Comparison of ENCODE assay signal across 21 cellular contexts in genomic region chr17:55652825-55653224, GRCh38.
"Had no signal": no experiment of that assay in that cellular context is flagged by ENCODE, and none has a peak within 500 bp of the region (broad histone marks: within the 10 kb centered on the region; RNA-seq: fewer than 3 reads in every experiment).

No MANE protein-coding gene starts in this region.

- H3K4me3 ChIP-seq: cardiac muscle cell, gastroesophageal sphincter, heart left ventricle, prostate gland, upper lobe of left lung had no signal

- FAIRE-seq: islet of Langerhans had no signal

- H3K27ac ChIP-seq: cardiac muscle cell, epithelial cell of prostate, gastroesophageal sphincter, heart left ventricle, prostate gland, upper lobe of left lung had no signal

- ATAC-seq: activated naive CD8-positive, alpha-beta T cell treated with anti-CD3 and anti-CD28 coated beads, Interleukin-2, amount 50 U/mL, for 24 hours; gastroesophageal sphincter; heart left ventricle; left ventricle myocardium superior; natural killer cell; stimulated activated naive CD8-positive, alpha-beta T cell treated with anti-CD3 and anti-CD28 coated beads, Interleukin-15, Interleukin-2, amounts not matched to agents 100 U/mL and 50 U/mL, for 24 hours had no signal

- H3K4me1 Mint-ChIP-seq: activated CD4-positive, alpha-beta memory T cell treated with anti-CD3 and anti-CD28 coated beads, Interleukin-2, amount 10 ng/mL, durations not matched to agents 7 days and 5 days; activated CD4-positive, alpha-beta T cell treated with anti-CD3 and anti-CD28 coated beads, Interleukin-2, amount 10 ng/mL, durations not matched to agents 24 days and 14 days; activated naive CD8-positive, alpha-beta T cell treated with anti-CD3 and anti-CD28 coated beads, Interleukin-2, amount 50 U/mL, for 24 hours; natural killer cell had no signal

- H3K27ac Mint-ChIP-seq: activated CD4-positive, alpha-beta memory T cell treated with anti-CD3 and anti-CD28 coated beads, Interleukin-2, amount 10 ng/mL, durations not matched to agents 7 days and 5 days; activated CD4-positive, alpha-beta T cell treated with anti-CD3 and anti-CD28 coated beads, Interleukin-2, amount 10 ng/mL, durations not matched to agents 24 days and 14 days; activated naive CD8-positive, alpha-beta T cell treated with anti-CD3 and anti-CD28 coated beads, Interleukin-2, amount 50 U/mL, for 24 hours; natural killer cell had no signal

- H3K36me3 Mint-ChIP-seq: natural killer cell had no signal

- H3K27me3 ChIP-seq: cardiac muscle cell, gastroesophageal sphincter, upper lobe of left lung had no signal

- H3K36me3 ChIP-seq: cardiac muscle cell, gastroesophageal sphincter, heart left ventricle, prostate gland, upper lobe of left lung had no signal

- DNase-seq: activated CD4-positive, alpha-beta memory T cell treated with anti-CD3 and anti-CD28 coated beads, Interleukin-2, amount 10 ng/mL, durations not matched to agents 7 days and 5 days; activated CD4-positive, alpha-beta T cell treated with anti-CD3 and anti-CD28 coated beads, Interleukin-2, amount 10 ng/mL, durations not matched to agents 24 days and 14 days; activated effector memory CD4-positive, alpha-beta T cell treated with anti-CD3 and anti-CD28 coated beads, Interleukin-2, amount 50 U/mL, for 16 hours; activated naive CD4-positive, alpha-beta T cell treated with anti-CD3 and anti-CD28 coated beads, Interleukin-2, amount 50 U/mL, for 16 hours; activated naive CD8-positive, alpha-beta T cell treated with anti-CD3 and anti-CD28 coated beads, Interleukin-2, amount 50 U/mL, for 24 hours; cortex of kidney; heart left ventricle; left ventricle myocardium superior; mammary epithelial cell; midbrain; natural killer cell; stimulated activated CD4-positive, alpha-beta T cell treated with anti-CD3 and anti-CD28 coated beads, Interleukin-12 subunit alpha, Interleukin-12 subunit beta, amount 100 ng/mL, for 4 hours; stimulated activated CD4-positive, alpha-beta T cell treated with anti-CD3 and anti-CD28 coated beads, Interleukin-4, amount 100 ng/mL, for 4 hours; stimulated activated naive CD8-positive, alpha-beta T cell treated with anti-CD3 and anti-CD28 coated beads, Interleukin-15, Interleukin-2, amounts not matched to agents 100 U/mL and 50 U/mL, for 24 hours; T-helper 9 cell; upper lobe of left lung had no signal

- H3K4me1 ChIP-seq: heart left ventricle, prostate gland had no signal

- H3K9me3 Mint-ChIP-seq: activated CD4-positive, alpha-beta memory T cell treated with anti-CD3 and anti-CD28 coated beads, Interleukin-2, amount 10 ng/mL, durations not matched to agents 7 days and 5 days; activated CD4-positive, alpha-beta T cell treated with anti-CD3 and anti-CD28 coated beads, Interleukin-2, amount 10 ng/mL, durations not matched to agents 24 days and 14 days; activated naive CD8-positive, alpha-beta T cell treated with anti-CD3 and anti-CD28 coated beads, Interleukin-2, amount 50 U/mL, for 24 hours; natural killer cell had no signal

- H3K4me3 Mint-ChIP-seq: activated CD4-positive, alpha-beta memory T cell treated with anti-CD3 and anti-CD28 coated beads, Interleukin-2, amount 10 ng/mL, durations not matched to agents 7 days and 5 days; activated CD4-positive, alpha-beta T cell treated with anti-CD3 and anti-CD28 coated beads, Interleukin-2, amount 10 ng/mL, durations not matched to agents 24 days and 14 days; activated naive CD8-positive, alpha-beta T cell treated with anti-CD3 and anti-CD28 coated beads, Interleukin-2, amount 50 U/mL, for 24 hours; natural killer cell had no signal

- H3K9me3 ChIP-seq: gastroesophageal sphincter, heart left ventricle, prostate gland, upper lobe of left lung had no signal
